Comparison of ENCODE assay signal across 10 cellular contexts in the genomic region with DNA sequence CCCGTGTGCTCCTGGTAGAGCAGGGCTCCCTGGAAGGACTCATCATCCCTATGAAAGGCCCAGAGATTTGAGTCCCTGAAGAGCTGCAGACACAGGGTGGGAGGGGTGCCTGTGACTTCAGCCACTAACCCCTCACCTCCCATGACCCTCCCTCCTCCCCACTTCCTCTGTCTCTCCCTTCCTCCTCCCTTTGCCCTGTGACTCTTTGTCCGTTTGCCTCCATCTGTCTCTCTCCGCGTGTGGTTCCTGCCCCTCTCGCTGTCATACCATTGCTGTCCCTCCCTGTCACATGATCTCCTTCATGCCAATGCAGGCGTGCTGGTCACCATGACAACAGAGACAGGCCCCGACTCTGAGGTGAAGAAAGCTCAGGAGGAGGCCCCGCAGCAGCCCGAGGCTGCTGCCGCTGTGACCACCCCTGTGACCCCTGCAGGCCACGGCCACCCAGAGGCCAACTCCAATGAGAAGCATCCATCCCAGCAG. TPM values are rescaled to one million over a fixed set of nuclear protein-coding genes. Genes with fewer than 3 reads are reported as not detected.
DNase-seq lines count a peak whose midpoint lies in the region; ATAC-seq, FAIRE-seq and TF ChIP-seq lines count a peak whose summit lies in the region.
"Had no signal": no experiment of that assay in that cellular context is flagged by ENCODE, and none has a peak within 500 bp of the region (broad histone marks: within the 10 kb centered on the region; RNA-seq: fewer than 3 reads in every experiment).

No MANE protein-coding gene starts in this region.

- H2AFZ ChIP-seq in K562 (ENCODE audit: low read depth, low read length) = peak overlapping the region; percentile 63; the same call in 1 of the 2 replicates

- H3K4me3 Mint-ChIP-seq in memory B cell = no peak overlapping the region

- peaks cover 0 to 12% of the 10 kb centered on the region in 2 experiments; a peak in 3 of 5 replicates for H3K4me1 ChIP-seq in K562 (replicated peaks in 1 of 2; ENCODE audit: control insufficient read depth in 2 of 2, insufficient read depth in 2 of 2, low read length in 2 of 2)

- no peaks in the 10 kb centered on the region for H3K9me3 ChIP-seq in K562 (replicated peaks; ENCODE audit: control insufficient read depth, insufficient read depth, low read depth, low read length)

- peak; percentile 35 for FAIRE-seq in K562 (lab: Jason Lieb, UNC)

- TF ChIP-seq POLR2A in K562 (conservative IDR thresholded peaks at IDR 0.05) = no peak

- in situ Hi-C loops in Caki2 (cut with HindIII; ENCODE audit: low pct_unique_long_range_greater_than_20kb, low sequenced_read_pairs) = no loop called here
- in situ Hi-C loops in K562 (cut with MboI) = no loop called here

- no peaks in the 10 kb centered on the region for H3K36me3 Mint-ChIP-seq in memory B cell
- H3K36me3 Mint-ChIP-seq: naive thymus-derived CD8-positive, alpha-beta T cell had no signal

- peaks cover 4% of the 10 kb centered on the region for H3K4me1 Mint-ChIP-seq in memory B cell

- POLR2A ChIA-PET in K562 (lab: Yijun Ruan, JAX) = interaction anchor here (0.6 to 1.1 kb wide), 3 partner anchors 16 to 589 kb away, joined by 3 read pairs; no protein-coding TSS in a partner anchor

- peak overlapping the region; percentile 52 for H3K27ac Mint-ChIP-seq in memory B cell

- H3K9ac ChIP-seq in K562 (ENCODE audit: insufficient read depth in 1 of 2, low read depth in 2 of 2, low read length in 2 of 2) = peak overlapping the region in 1 of 2 experiments; percentile 64; a peak in 1 of 4 replicates

- no peak for TF ChIP-seq CTCF in K562 (IDR thresholded peaks at IDR 0.05 in 2 of 3, conservative IDR thresholded peaks at IDR 0.05 in 1 of 3; ENCODE audit: insufficient read depth in 2 of 3, low read depth in 1 of 3, low read length in 3 of 3)

- no peaks in the 10 kb centered on the region for H3K9me3 Mint-ChIP-seq in memory B cell
- H3K9me3 Mint-ChIP-seq: naive thymus-derived CD8-positive, alpha-beta T cell had no signal

- H3K36me3 ChIP-seq in K562 (ENCODE audit: control insufficient read depth, insufficient read depth, low read length) = no peaks in the 10 kb centered on the region

- no peaks in the 10 kb centered on the region for H4K20me1 ChIP-seq in K562 (replicated peaks; ENCODE audit: control insufficient read depth, insufficient read depth, low read length)

- intact Hi-C loops in K562 (cut with micrococcal nuclease) = no loop called here

- TF ChIP-seq EP300 in K562 (IDR thresholded peaks at IDR 0.05; ENCODE audit: low read length) = no peak

- no peaks in the 10 kb centered on the region for H3K27me3 ChIP-seq in K562 (ENCODE audit: control insufficient read depth in 2 of 2, insufficient read depth in 2 of 2, low read length in 2 of 2)

- H3K4me3 ChIP-seq in K562 = no peak overlapping the region

- TF ChIP-seq RAD21 in K562 (CRISPR knock-in tag; conservative IDR thresholded peaks at IDR 0.05 in 1 of 2, IDR thresholded peaks at IDR 0.05 in 1 of 2) = no peak

- H3K27ac ChIP-seq in K562 (ENCODE audit: extremely low read depth, low read depth, low read length) = no peak overlapping the region

- 14% methylated on average over 11 of the region's 11 CpGs for WGBS in K562 (ENCODE audit: insufficient coverage, low coverage, missing lambda C conversion rate)

- no TSS peak for BruUV-seq in K562 (replicated peaks; lab: Mats Ljungman, UMichigan)

- no peaks in the 10 kb centered on the region for H3K79me2 ChIP-seq in K562 (ENCODE audit: control insufficient read depth, insufficient read depth, low read length)

- H3K9me1 ChIP-seq in K562 (ENCODE audit: control insufficient read depth, insufficient read depth, low read length) = peaks cover 3% of the 10 kb centered on the region

- CTCF ChIA-PET in K562 (lab: Yijun Ruan, JAX; ENCODE audit: low intra/inter-chr PET ratio) = no interaction called here

- peaks cover 7% of the 10 kb centered on the region for H3K27me3 Mint-ChIP-seq in memory B cell

- no peak overlapping the region for H3K4me2 ChIP-seq in K562 (ENCODE audit: insufficient read depth, low read length)

- peak; percentile 29 for DNase-seq in Caki2 (ENCODE audit: low read depth)
- DNase-seq in NCI-H1417 treated with DMSO at 0.1 percent for 48 hours (lab: John Stamatoyannopoulos, UW) = peak; percentile 23
- peak; percentile 29 to 49 (median 42) for DNase-seq in K562 (ENCODE audit: extremely low read depth in 1 of 4, low spot score in 3 of 4)
- DNase-seq in memory B cell (ENCODE audit: low spot score in 2 of 2) = no peak
- no peak for DNase-seq in HK-2 (ENCODE audit: unreplicated experiment)
- DNase-seq in DMS153 (lab: John Stamatoyannopoulos, UW) = no peak
- no peak for DNase-seq in stimulated activated CD4-positive, alpha-beta T cell treated with anti-CD3 and anti-CD28 coated beads, Interleukin-12 subunit alpha, Interleukin-12 subunit beta, amount 100 ng/mL, for 4 hours

- ATAC-seq in K562 (peak; percentile 53), memory B cell (ENCODE audit: low read depth) (peak; percentile 53), HG03135 (IDR thresholded peaks at IDR 0.05; ENCODE audit: unreplicated experiment) (no peak)

TF ChIP-seq in K562, 482 proteins besides CTCF, POLR2A, EP300 and RAD21 (continues in another document):
- peak; percentile 30; the same call in 1 of the 2 replicates for TF ChIP-seq CTBP1 (IDR thresholded peaks at IDR 0.05; ENCODE audit: borderline replicate concordance)
- no peak for TF ChIP-seq ZNF445 (CRISPR knock-in tag; IDR thresholded peaks at IDR 0.05; ENCODE audit: low read depth)
- TF ChIP-seq ZNF583 (CRISPR knock-in tag; IDR thresholded peaks at IDR 0.05) = no peak
- TF ChIP-seq RAD51 (IDR thresholded peaks at IDR 0.05; ENCODE audit: borderline replicate concordance, low read depth) = peak; percentile 60
- TF ChIP-seq, protein P1, sequence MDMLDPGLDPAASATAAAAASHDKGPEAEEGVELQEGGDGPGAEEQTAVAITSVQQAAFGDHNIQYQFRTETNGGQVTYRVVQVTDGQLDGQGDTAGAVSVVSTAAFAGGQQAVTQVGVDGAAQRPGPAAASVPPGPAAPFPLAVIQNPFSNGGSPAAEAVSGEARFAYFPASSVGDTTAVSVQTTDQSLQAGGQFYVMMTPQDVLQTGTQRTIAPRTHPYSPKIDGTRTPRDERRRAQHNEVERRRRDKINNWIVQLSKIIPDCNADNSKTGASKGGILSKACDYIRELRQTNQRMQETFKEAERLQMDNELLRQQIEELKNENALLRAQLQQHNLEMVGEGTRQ (CRISPR knock-in tag; IDR thresholded peaks at IDR 0.05) = peak; percentile 55
- peak in 1 of 2 experiments; percentile 51; a peak in 1 of 4 replicates for TF ChIP-seq HDAC1 (IDR thresholded peaks at IDR 0.05)
- no peak for TF ChIP-seq SIN3A (IDR thresholded peaks at IDR 0.05; ENCODE audit: borderline replicate concordance in 2 of 2, control insufficient read depth in 1 of 2, low read depth in 2 of 2, low read length in 2 of 2)
- TF ChIP-seq, protein P2, sequence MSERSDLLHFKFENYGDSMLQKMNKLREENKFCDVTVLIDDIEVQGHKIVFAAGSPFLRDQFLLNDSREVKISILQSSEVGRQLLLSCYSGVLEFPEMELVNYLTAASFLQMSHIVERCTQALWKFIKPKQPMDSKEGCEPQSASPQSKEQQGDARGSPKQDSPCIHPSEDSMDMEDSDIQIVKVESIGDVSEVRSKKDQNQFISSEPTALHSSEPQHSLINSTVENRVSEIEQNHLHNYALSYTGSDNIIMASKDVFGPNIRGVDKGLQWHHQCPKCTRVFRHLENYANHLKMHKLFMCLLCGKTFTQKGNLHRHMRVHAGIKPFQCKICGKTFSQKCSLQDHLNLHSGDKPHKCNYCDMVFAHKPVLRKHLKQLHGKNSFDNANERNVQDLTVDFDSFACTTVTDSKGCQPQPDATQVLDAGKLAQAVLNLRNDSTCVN (CRISPR knock-in tag; IDR thresholded peaks at IDR 0.05) = no peak
- TF ChIP-seq, protein P3, sequence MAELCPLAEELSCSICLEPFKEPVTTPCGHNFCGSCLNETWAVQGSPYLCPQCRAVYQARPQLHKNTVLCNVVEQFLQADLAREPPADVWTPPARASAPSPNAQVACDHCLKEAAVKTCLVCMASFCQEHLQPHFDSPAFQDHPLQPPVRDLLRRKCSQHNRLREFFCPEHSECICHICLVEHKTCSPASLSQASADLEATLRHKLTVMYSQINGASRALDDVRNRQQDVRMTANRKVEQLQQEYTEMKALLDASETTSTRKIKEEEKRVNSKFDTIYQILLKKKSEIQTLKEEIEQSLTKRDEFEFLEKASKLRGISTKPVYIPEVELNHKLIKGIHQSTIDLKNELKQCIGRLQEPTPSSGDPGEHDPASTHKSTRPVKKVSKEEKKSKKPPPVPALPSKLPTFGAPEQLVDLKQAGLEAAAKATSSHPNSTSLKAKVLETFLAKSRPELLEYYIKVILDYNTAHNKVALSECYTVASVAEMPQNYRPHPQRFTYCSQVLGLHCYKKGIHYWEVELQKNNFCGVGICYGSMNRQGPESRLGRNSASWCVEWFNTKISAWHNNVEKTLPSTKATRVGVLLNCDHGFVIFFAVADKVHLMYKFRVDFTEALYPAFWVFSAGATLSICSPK (IDR thresholded peaks at IDR 0.05; ENCODE audit: borderline replicate concordance) = no peak
- TF ChIP-seq TOE1 (IDR thresholded peaks at IDR 0.05; ENCODE audit: borderline replicate concordance) = peak; percentile 77; the same call in 1 of the 2 replicates
- no peak for TF ChIP-seq TOE1 (CRISPR knock-in tag; IDR thresholded peaks at IDR 0.05; ENCODE audit: borderline replicate concordance, low read depth)

RNA-seq across cellular contexts. Expression of a gene that starts 19.0 kb away (rescaled TPM):
- 44.7 and 54.4 TPM in 2 replicates for total RNA-seq in Caki2 (2014; rRNA removed; shearing (Covaris generic); ENCODE audit: low replicate concordance)
- 1.5 and 3.3 TPM in 2 replicates for total RNA-seq in K562 (2011; cell fraction: chromatin; rRNA removed; ENCODE audit: low replicate concordance)
- 1.1 and 2.5 TPM in 2 replicates for total RNA-seq in K562 (2011; cell fraction: nucleolus; rRNA removed)
- 0.61 and 0.95 TPM in 2 replicates for total RNA-seq in K562 (2011; cell fraction: nucleoplasm; rRNA removed)
- total RNA-seq in K562 (2014; rRNA removed) (1.3 TPM in 2 replicates), K562 (2014; rRNA removed; fragmentation: Illumina TruSeq; extraction: Trizol) (0.80 and 1.3 TPM in 2 replicates), K562 (2015; rRNA removed; fragmentation: Illumina TruSeq; extraction: Trizol) (0.90 and 2.5 TPM in 2 replicates), K562 (2021) (2.6 and 4.3 TPM in 2 replicates)
- polyA plus RNA-seq in K562 (2011; rRNA removed) (0.89 and 1.4 TPM in 2 replicates), K562 (2014; fragmentation: Illumina TruSeq; extraction: Trizol) (2.9 and 3.6 TPM in 2 replicates), K562 (2014; fragmentation: Nextera tagmentation; extraction: Ambion mirVana) (under 1 TPM; 0.11 to 0.31 TPM), K562 (2014; rRNA removed) (0.90 and 4.2 TPM in 2 replicates)
- polyA plus RNA-seq in K562 (2011; cell fraction: cytosol; rRNA removed) = 0.94 and 2.4 TPM in 2 replicates
- polyA plus RNA-seq in K562 (2011; cell fraction: nucleus; rRNA removed) = 1.1 and 1.5 TPM in 2 replicates
- polyA plus RNA-seq in K562 (2012) = 2.0 and 4.1 TPM in 2 replicates
- 0.81 and 1.3 TPM in 2 replicates for polyA minus RNA-seq in K562 (2011; rRNA and poly(A)+ RNA removed)
- polyA minus RNA-seq in K562 (2011; cell fraction: cytosol; rRNA and poly(A)+ RNA removed) = 1.3 and 1.5 TPM in 2 replicates
- 0.67 and 1.00 TPM in 2 replicates for polyA minus RNA-seq in K562 (2011; cell fraction: nucleus; rRNA and poly(A)+ RNA removed)
- total RNA-seq: T-helper 1 cell treated with Interleukin-12 subunit alpha and Interleukin-12 subunit beta and Interleukin-4 antibody, amounts not matched to agents 30 ng/mL and 1 ng/mL, for 36 hours had no signal

Comparison
In these comparisons a context has a peak if more than half of its experiments do, and no peak if none do; other contexts are left out.
1. DNase-seq: peak in Caki2 (single experiment), NCI-H1417 treated with DMSO at 0.1 percent for 48 hours (single experiment) and K562 (4 of 4); none in memory B cell (0 of 2), HK-2 (single experiment), DMS153 (single experiment) and stimulated activated CD4-positive, alpha-beta T cell treated with anti-CD3 and anti-CD28 coated beads, Interleukin-12 subunit alpha, Interleukin-12 subunit beta, amount 100 ng/mL, for 4 hours (single experiment).